In the genomic region with DNA sequence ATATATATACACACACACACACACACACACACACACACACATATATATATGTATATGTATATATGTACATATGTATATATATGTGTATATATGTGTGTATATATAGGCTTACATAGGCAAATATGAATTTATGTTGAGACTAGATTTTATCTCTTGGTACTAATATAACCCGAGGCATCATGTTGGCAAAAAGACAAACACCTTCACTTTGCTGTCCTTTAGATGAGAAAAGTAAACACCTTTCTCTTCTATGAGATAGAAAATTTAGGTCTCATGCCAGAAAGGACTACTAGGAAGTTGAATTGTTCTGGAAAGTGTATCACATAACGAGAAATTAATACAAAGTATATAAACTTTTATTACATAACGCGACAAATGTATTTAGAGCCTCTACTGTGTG, we compare ENCODE assay signal across 15 cellular contexts.
DNase-seq lines count a peak whose midpoint lies in the region; ATAC-seq and TF ChIP-seq lines count a peak whose summit lies in the region.
"Had no signal": no experiment of that assay in that cellular context is flagged by ENCODE, and none has a peak within 500 bp of the region (broad histone marks: within the 10 kb centered on the region; RNA-seq: fewer than 3 reads in every experiment).

No MANE protein-coding gene starts in this region.

- TF ChIP-seq CTCF in 22Rv1 (IDR thresholded peaks at IDR 0.05) (no peak), LNCaP clone FGC (IDR thresholded peaks at IDR 0.05; ENCODE audit: control insufficient read depth, extremely low read depth, insufficient read depth) (no peak)

- DNase-seq in NCI-H2196 (lab: John Stamatoyannopoulos, UW; ENCODE audit: unreplicated experiment) = peak; percentile 11
- DNase-seq in NCI-H2196 treated with DMSO at 0.1 percent for 48 hours (lab: John Stamatoyannopoulos, UW; ENCODE audit: unreplicated experiment) = no peak
- peak; percentile 100 for DNase-seq in LNCaP clone FGC (ENCODE audit: low read depth)
- DNase-seq in putamen (ENCODE audit: low spot score) = no peak
- DNase-seq: C1 segment of cervical spinal cord; Caco-2; CD4-positive, CD25-positive, alpha-beta regulatory T cell; CD8-positive, alpha-beta T cell; DMS153; DND-41; GM23248; H7; HCEC 1CT had no signal

- peak overlapping the region; percentile 61 for H3K27ac ChIP-seq in 22Rv1
- H3K27ac ChIP-seq: GM23248 had no signal

- no peak overlapping the region for H3K4me3 ChIP-seq in LNCaP clone FGC (ENCODE audit: low read depth, low read length)
- H3K4me3 ChIP-seq: GM23248 had no signal

- ATAC-seq in HG03521 (IDR thresholded peaks at IDR 0.05; ENCODE audit: unreplicated experiment) = no peak
- ATAC-seq: CD8-positive, alpha-beta T cell had no signal

Comparison
In these comparisons a context has a peak if more than half of its experiments do, and no peak if none do; other contexts are left out.
1. DNase-seq: peak in NCI-H2196 (single experiment) and LNCaP clone FGC (single experiment); none in NCI-H2196 treated with DMSO at 0.1 percent for 48 hours (single experiment) and putamen (single experiment).